9 cellular contexts compared by ENCODE assay signal in genomic region chr12:124837958-124838803, GRCh38. TPM values are rescaled to one million over a fixed set of nuclear protein-coding genes. Genes with fewer than 3 reads are reported as not detected.
DNase-seq lines count a peak whose midpoint lies in the region; ATAC-seq and TF ChIP-seq lines count a peak whose summit lies in the region.
"Had no signal": no experiment of that assay in that cellular context is flagged by ENCODE, and none has a peak within 500 bp of the region (broad histone marks: within the 10 kb centered on the region; RNA-seq: fewer than 3 reads in every experiment).

No MANE protein-coding gene starts in this region.

- ATAC-seq in activated T-helper 17 cell treated with anti-CD3 and anti-CD28 coated beads, Interleukin-2, amount 50 U/mL, for 72 hours (replicated peaks), result no peak
- ATAC-seq in GM18505 (IDR thresholded peaks at IDR 0.05; ENCODE audit: unreplicated experiment), result no peak
- no peak for ATAC-seq in activated CD8-positive, alpha-beta memory T cell treated with anti-CD3 and anti-CD28 coated beads, Interleukin-2, amount 10 ng/mL, durations not matched to agents 7 days and 5 days

- H3K9me3 Mint-ChIP-seq in activated T-helper 17 cell treated with anti-CD3 and anti-CD28 coated beads, Interleukin-2, amount 50 U/mL, for 72 hours, result no peaks in the 10 kb centered on the region
- H3K9me3 Mint-ChIP-seq in activated CD8-positive, alpha-beta memory T cell treated with anti-CD3 and anti-CD28 coated beads, Interleukin-2, amount 10 ng/mL, durations not matched to agents 7 days and 5 days (ENCODE audit: low read depth), result no peaks in the 10 kb centered on the region
- H3K9me3 Mint-ChIP-seq: naive B cell had no signal

- H3K27ac ChIP-seq in sigmoid colon, result peak overlapping the region; percentile 67 to 86 (median 82)

- no peaks in the 10 kb centered on the region for H3K36me3 ChIP-seq in sigmoid colon

- no peaks in the 10 kb centered on the region for H3K4me1 Mint-ChIP-seq in activated T-helper 17 cell treated with anti-CD3 and anti-CD28 coated beads, Interleukin-2, amount 50 U/mL, for 72 hours
- no peaks in the 10 kb centered on the region for H3K4me1 Mint-ChIP-seq in activated CD8-positive, alpha-beta memory T cell treated with anti-CD3 and anti-CD28 coated beads, Interleukin-2, amount 10 ng/mL, durations not matched to agents 7 days and 5 days

- no peak for TF ChIP-seq POLR2A in sigmoid colon (IDR thresholded peaks at IDR 0.05)
- no peak for TF ChIP-seq POLR2A in GM18505 (IDR thresholded peaks at IDR 0.05; ENCODE audit: borderline replicate concordance, extremely low read depth, insufficient read depth, insufficient read length)

- H3K27me3 ChIP-seq in sigmoid colon, result no peaks in the 10 kb centered on the region

- no peak for TF ChIP-seq CTCF in sigmoid colon (IDR thresholded peaks at IDR 0.05)

- no peaks in the 10 kb centered on the region for H3K27me3 Mint-ChIP-seq in activated T-helper 17 cell treated with anti-CD3 and anti-CD28 coated beads, Interleukin-2, amount 50 U/mL, for 72 hours
- no peaks in the 10 kb centered on the region for H3K27me3 Mint-ChIP-seq in activated CD8-positive, alpha-beta memory T cell treated with anti-CD3 and anti-CD28 coated beads, Interleukin-2, amount 10 ng/mL, durations not matched to agents 7 days and 5 days
- H3K27me3 Mint-ChIP-seq: naive B cell had no signal

- intact Hi-C loops in head of caudate nucleus (cut with DNase I) (no loop called here), sigmoid colon (cut with DNase I) (no loop called here)

- peaks cover 0 to 42% (median 28%) of the 10 kb centered on the region in 4 donors for H3K4me1 ChIP-seq in sigmoid colon

- TF ChIP-seq EP300 in sigmoid colon (IDR thresholded peaks at IDR 0.05), result peak in 2 of 4 donors; percentile 60 to 87

- no peak overlapping the region for H3K4me3 Mint-ChIP-seq in activated T-helper 17 cell treated with anti-CD3 and anti-CD28 coated beads, Interleukin-2, amount 50 U/mL, for 72 hours
- H3K4me3 Mint-ChIP-seq in activated CD8-positive, alpha-beta memory T cell treated with anti-CD3 and anti-CD28 coated beads, Interleukin-2, amount 10 ng/mL, durations not matched to agents 7 days and 5 days, result no peak overlapping the region
- H3K4me3 Mint-ChIP-seq: naive B cell had no signal

- no peak overlapping the region for H3K27ac Mint-ChIP-seq in activated T-helper 17 cell treated with anti-CD3 and anti-CD28 coated beads, Interleukin-2, amount 50 U/mL, for 72 hours
- H3K27ac Mint-ChIP-seq in activated CD8-positive, alpha-beta memory T cell treated with anti-CD3 and anti-CD28 coated beads, Interleukin-2, amount 10 ng/mL, durations not matched to agents 7 days and 5 days, result no peak overlapping the region

- H3K36me3 Mint-ChIP-seq in activated T-helper 17 cell treated with anti-CD3 and anti-CD28 coated beads, Interleukin-2, amount 50 U/mL, for 72 hours (ENCODE audit: low read depth), result no peaks in the 10 kb centered on the region
- no peaks in the 10 kb centered on the region for H3K36me3 Mint-ChIP-seq in activated CD8-positive, alpha-beta memory T cell treated with anti-CD3 and anti-CD28 coated beads, Interleukin-2, amount 10 ng/mL, durations not matched to agents 7 days and 5 days
- H3K36me3 Mint-ChIP-seq: naive B cell had no signal

- H3K4me3 ChIP-seq in sigmoid colon, result no peak overlapping the region

- CTCF ChIA-PET in activated CD8-positive, alpha-beta memory T cell treated with anti-CD3 and anti-CD28 coated beads, Interleukin-2, amount 10 ng/mL, durations not matched to agents 7 days and 5 days (lab: Charles Lee), result no interaction called here

- WGBS in sigmoid colon, 2 donors, result 33 to 67% methylated on average over 16 of the region's 16 CpGs

- DNase-seq in HS-5 (ENCODE audit: low read depth) (peak; percentile 96), T1000 (lab: John Stamatoyannopoulos, UW) (peak; percentile 87), head of caudate nucleus (peak in 39 of 42 donors; percentile 38 to 89 (median 68)), sigmoid colon (peak; percentile 95), NCI-H1048 (lab: John Stamatoyannopoulos, UW) (no peak)
- no peak for DNase-seq in activated CD8-positive, alpha-beta memory T cell treated with anti-CD3 and anti-CD28 coated beads, Interleukin-2, amount 10 ng/mL, durations not matched to agents 7 days and 5 days
- DNase-seq: naive B cell had no signal

- no peaks in the 10 kb centered on the region for H3K9me3 ChIP-seq in sigmoid colon

RNA-seq across cellular contexts. Expression of gene SCARB1, which starts 25.5 kb away (rescaled TPM):
- total RNA-seq in sigmoid colon, result 10 to 100 TPM in 3 of 4 donors, 1 to 10 TPM in 1; 5.7 to 12.8 (median 10.8) TPM
- 10 to 100 TPM in 2 of 3 donors, 1 to 10 TPM in 1; 4.2 to 36.4 (median 16.2) TPM for polyA plus RNA-seq in sigmoid colon
- total RNA-seq in activated T-helper 17 cell treated with anti-CD3 and anti-CD28 coated beads, Interleukin-2, amount 50 U/mL, for 72 hours, result 10 to 100 TPM; 17.9 to 20.9 TPM
- 10 to 100 TPM; 12.6 to 17.2 TPM for total RNA-seq in activated CD8-positive, alpha-beta memory T cell treated with anti-CD3 and anti-CD28 coated beads, Interleukin-2, amount 10 ng/mL, durations not matched to agents 7 days and 5 days

Comparison
In these comparisons a context has a peak if more than half of its experiments do, and no peak if none do; other contexts are left out.
1. DNase-seq: peak in HS-5 (single experiment), T1000 (single experiment), head of caudate nucleus (39 of 42) and sigmoid colon (single experiment); none in NCI-H1048 (single experiment) and activated CD8-positive, alpha-beta memory T cell treated with anti-CD3 and anti-CD28 coated beads, Interleukin-2, amount 10 ng/mL, durations not matched to agents 7 days and 5 days (single experiment).